23 cellular contexts compared by ENCODE assay signal in genomic region chr13:32243695-32244094, GRCh38.
"Had no signal": no experiment of that assay in that cellular context is flagged by ENCODE, and none has a peak within 500 bp of the region (broad histone marks: within the 10 kb centered on the region; RNA-seq: fewer than 3 reads in every experiment).

No MANE protein-coding gene starts in this region.

- H3K4me2 ChIP-seq: SK-N-SH had no signal

- H3K27me3 ChIP-seq: MG63 had no signal

- H3K36me3 ChIP-seq: MG63 had no signal

- H3K27ac ChIP-seq: HL-60, RWPE1 had no signal

- H3K4me3 ChIP-seq: MG63 had no signal

- H3K9ac ChIP-seq: SK-N-SH had no signal

- FAIRE-seq: HTR-8/SVneo had no signal

- H3K9me3 ChIP-seq: MG63, SK-N-SH had no signal

- ATAC-seq: Panc1, PC-3 had no signal

- DNase-seq: Karpas-422, KG1, MG63, NCI-H1092 treated with DMSO at 0.1 percent for 48 hours, NCI-H1436, NCI-H187, NCI-H2029, NCI-H2081 treated with DMSO at 0.1 percent for 48 hours, NCI-H2171, NCI-H226, NCI-H446, NCI-H510A, NCI-H524 treated with DMSO at 0.1 percent for 48 hours, NCI-H69, NCI-H774, PC-3, SHP77, SK-N-SH, SW 1271 had no signal
